Comparison of ENCODE assay signal across 11 cellular contexts in the genomic region with DNA sequence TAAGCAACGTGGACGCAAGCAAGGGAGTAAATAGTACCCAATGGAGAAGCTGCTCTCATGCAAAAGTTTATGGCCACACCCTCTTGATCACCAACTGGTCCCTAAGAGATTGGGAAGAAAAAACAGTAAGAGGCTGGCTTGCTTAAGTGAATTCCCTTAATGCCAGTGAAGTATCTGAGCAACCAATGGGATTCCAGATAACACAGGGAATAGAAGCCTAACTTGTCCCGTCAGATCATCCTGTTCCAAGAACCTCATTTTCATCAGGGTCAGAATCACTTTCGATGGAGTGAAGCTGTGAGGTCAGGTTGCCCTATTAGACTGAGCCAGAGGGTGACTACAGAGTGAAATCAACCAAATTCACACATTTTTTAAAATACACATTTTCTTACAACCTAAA.
DNase-seq lines count a peak whose midpoint lies in the region; ATAC-seq lines count a peak whose summit lies in the region.
"Had no signal": no experiment of that assay in that cellular context is flagged by ENCODE, and none has a peak within 500 bp of the region (broad histone marks: within the 10 kb centered on the region; RNA-seq: fewer than 3 reads in every experiment).

No MANE protein-coding gene starts in this region.

- WGBS in urinary bladder, result 54% methylated on average over 4 of the region's 4 CpGs

- ATAC-seq in activated CD8-positive, alpha-beta memory T cell treated with anti-CD3 and anti-CD28 coated beads, Interleukin-2, amount 10 ng/mL, durations not matched to agents 7 days and 5 days, result no peak
- no peak for ATAC-seq in HG03460 (IDR thresholded peaks at IDR 0.05; ENCODE audit: unreplicated experiment)

- no peaks in the 10 kb centered on the region for H3K27me3 Mint-ChIP-seq in activated CD8-positive, alpha-beta memory T cell treated with anti-CD3 and anti-CD28 coated beads, Interleukin-2, amount 10 ng/mL, durations not matched to agents 7 days and 5 days
- H3K27me3 Mint-ChIP-seq: progenitor cell of endocrine pancreas had no signal

- CTCF ChIA-PET in activated CD8-positive, alpha-beta memory T cell treated with anti-CD3 and anti-CD28 coated beads, Interleukin-2, amount 10 ng/mL, durations not matched to agents 7 days and 5 days (lab: Charles Lee), result interaction anchor here (2.0 kb wide), 1 partner anchor 59 kb away, joined by 12 read pairs; no protein-coding TSS in a partner anchor

- no peaks in the 10 kb centered on the region for H3K27me3 ChIP-seq in muscle layer of duodenum (ENCODE audit: low read depth, low read length)

- H3K4me3 Mint-ChIP-seq in activated CD8-positive, alpha-beta memory T cell treated with anti-CD3 and anti-CD28 coated beads, Interleukin-2, amount 10 ng/mL, durations not matched to agents 7 days and 5 days, result no peak overlapping the region

- H3K4me1 Mint-ChIP-seq in activated CD8-positive, alpha-beta memory T cell treated with anti-CD3 and anti-CD28 coated beads, Interleukin-2, amount 10 ng/mL, durations not matched to agents 7 days and 5 days, result peaks cover 31% of the 10 kb centered on the region

- H3K4me3 ChIP-seq in muscle layer of duodenum (ENCODE audit: low read depth in 1 of 2, low read length in 2 of 2) (no peak overlapping the region), urinary bladder (ENCODE audit: low read depth, low read length) (no peak overlapping the region)

- H3K36me3 Mint-ChIP-seq in activated CD8-positive, alpha-beta memory T cell treated with anti-CD3 and anti-CD28 coated beads, Interleukin-2, amount 10 ng/mL, durations not matched to agents 7 days and 5 days, result peaks cover 3% of the 10 kb centered on the region

- no peaks in the 10 kb centered on the region for H3K9me3 Mint-ChIP-seq in activated CD8-positive, alpha-beta memory T cell treated with anti-CD3 and anti-CD28 coated beads, Interleukin-2, amount 10 ng/mL, durations not matched to agents 7 days and 5 days (ENCODE audit: low read depth)

- peaks cover 29 to 36% of the 10 kb centered on the region in 2 donors for H3K4me1 ChIP-seq in muscle layer of duodenum (ENCODE audit: control insufficient read depth in 1 of 2, insufficient read depth in 2 of 2, low read length in 2 of 2)
- H3K4me1 ChIP-seq in urinary bladder (ENCODE audit: insufficient read depth), result no peaks in the 10 kb centered on the region

- H3K9me3 ChIP-seq in muscle layer of duodenum (ENCODE audit: control insufficient read depth in 1 of 2, low read length in 2 of 2), result no peaks in the 10 kb centered on the region

- no peak for DNase-seq in activated CD8-positive, alpha-beta memory T cell treated with anti-CD3 and anti-CD28 coated beads, Interleukin-2, amount 10 ng/mL, durations not matched to agents 7 days and 5 days
- DNase-seq in activated CD8-positive, alpha-beta memory T cell treated with anti-CD3 and anti-CD28 coated beads for 24 hours, result no peak
- DNase-seq in dermis blood vessel endothelial cell (peak; percentile 20), DMS79 (lab: John Stamatoyannopoulos, UW) (no peak), HUDEP-2 (lab: John Stamatoyannopoulos, UW; ENCODE audit: unreplicated experiment in 76 of 76) (no peak)
- DNase-seq: activated CD4-positive, alpha-beta T cell treated with anti-CD3 and anti-CD28 coated beads for 4 hours; NCI-H1417 treated with DMSO at 0.1 percent for 48 hours had no signal

- no peaks in the 10 kb centered on the region for H3K36me3 ChIP-seq in muscle layer of duodenum (ENCODE audit: control insufficient read depth in 1 of 2, insufficient read depth in 2 of 2, low read length in 2 of 2)
- no peaks in the 10 kb centered on the region for H3K36me3 ChIP-seq in urinary bladder (ENCODE audit: insufficient read depth)

- H3K27ac Mint-ChIP-seq in activated CD8-positive, alpha-beta memory T cell treated with anti-CD3 and anti-CD28 coated beads, Interleukin-2, amount 10 ng/mL, durations not matched to agents 7 days and 5 days, result peak overlapping the region; percentile 15
- H3K27ac Mint-ChIP-seq: progenitor cell of endocrine pancreas had no signal

- H3K27ac ChIP-seq in muscle layer of duodenum (ENCODE audit: low read length) (peak overlapping the region; percentile 53), urinary bladder (ENCODE audit: low read depth) (peak overlapping the region; percentile 26)
